Comparison of ENCODE assay signal across 21 cellular contexts in genomic region chr6:132790450-132790849, GRCh38. TPM values are rescaled to one million over a fixed set of nuclear protein-coding genes. Genes with fewer than 3 reads are reported as not detected.
DNase-seq lines count a peak whose midpoint lies in the region; ATAC-seq and TF ChIP-seq lines count a peak whose summit lies in the region.
"Had no signal": no experiment of that assay in that cellular context is flagged by ENCODE, and none has a peak within 500 bp of the region (broad histone marks: within the 10 kb centered on the region; RNA-seq: fewer than 3 reads in every experiment).

No MANE protein-coding gene starts in this region.

- no peaks in the 10 kb centered on the region for H3K36me3 ChIP-seq in right lobe of liver
- peaks cover 0 to 19% (median 0%) of the 10 kb centered on the region in 3 donors for H3K36me3 ChIP-seq in tibial nerve

- no peak overlapping the region for H3K4me3 Mint-ChIP-seq in activated naive CD8-positive, alpha-beta T cell
- no peak overlapping the region for H3K4me3 Mint-ChIP-seq in activated naive CD8-positive, alpha-beta T cell treated with anti-CD3 and anti-CD28 coated beads for 36 hours
- H3K4me3 Mint-ChIP-seq: CD8-positive, alpha-beta T cell had no signal

- no peak overlapping the region for H3K4me3 ChIP-seq in dorsolateral prefrontal cortex
- no peak overlapping the region for H3K4me3 ChIP-seq in right lobe of liver
- H3K4me3 ChIP-seq in tibial nerve: no peak overlapping the region
- H3K4me3 ChIP-seq: BLaER1, HAP-1, SJCRH30 had no signal

- peak overlapping the region in 33 of 59 donors; percentile 11 to 69 (median 34) for H3K27ac ChIP-seq in dorsolateral prefrontal cortex
- peak overlapping the region in 1 of 3 donors; percentile 56 for H3K27ac ChIP-seq in right lobe of liver
- H3K27ac ChIP-seq in tibial nerve: peak overlapping the region in 1 of 4 donors; percentile 39
- H3K27ac ChIP-seq: BLaER1, SJCRH30 had no signal

- TF ChIP-seq POLR2A in right lobe of liver (IDR thresholded peaks at IDR 0.05) (no peak), tibial nerve (IDR thresholded peaks at IDR 0.05) (no peak)

- intact Hi-C loops in dorsolateral prefrontal cortex (cut with DNase I) (loop anchor here in 1 of 2 donors (10.0 kb wide), 1 partner anchor 256 kb away; the partner anchor contains the start of gene TAAR9), right lobe of liver (cut with DNase I) (no loop called here)

- DNase-seq in activated naive CD8-positive, alpha-beta T cell treated with anti-CD3 and anti-CD28 coated beads for 36 hours: no peak
- DNase-seq in dorsolateral prefrontal cortex (no peak), right lobe of liver (no peak), tibial nerve (ENCODE audit: low spot score in 2 of 2) (no peak), NCI-H748 (lab: John Stamatoyannopoulos, UW; ENCODE audit: unreplicated experiment) (no peak)
- DNase-seq in stimulated activated CD4-positive, alpha-beta T cell treated with anti-CD3 and anti-CD28 coated beads, Interleukin-15, amount 100 ng/mL, for 24 hours: no peak
- DNase-seq: 8988T; CD8-positive, alpha-beta T cell; KBM-7; MV-4-11; NCI-H1436; NCI-H2029; NCI-H2171; NCI-H446; NCI-H748 treated with DMSO at 0.1 percent for 48 hours; OCI-M1; SJCRH30 had no signal

- TF ChIP-seq CTCF in dorsolateral prefrontal cortex (IDR thresholded peaks at IDR 0.05 in 54 of 56, conservative IDR thresholded peaks at IDR 0.05 in 2 of 56; ENCODE audit: low read depth in 1 of 56, partially characterized antibody in 56 of 56) (no peak), right lobe of liver (IDR thresholded peaks at IDR 0.05) (no peak), tibial nerve (IDR thresholded peaks at IDR 0.05) (no peak)

- peaks cover 22% of the 10 kb centered on the region for H3K4me1 Mint-ChIP-seq in activated naive CD8-positive, alpha-beta T cell (ENCODE audit: low read depth)
- peaks cover 17% of the 10 kb centered on the region for H3K4me1 Mint-ChIP-seq in activated naive CD8-positive, alpha-beta T cell treated with anti-CD3 and anti-CD28 coated beads for 36 hours

- no peaks in the 10 kb centered on the region for H3K9me3 Mint-ChIP-seq in activated naive CD8-positive, alpha-beta T cell (ENCODE audit: low read depth)
- no peaks in the 10 kb centered on the region for H3K9me3 Mint-ChIP-seq in activated naive CD8-positive, alpha-beta T cell treated with anti-CD3 and anti-CD28 coated beads for 36 hours
- H3K9me3 Mint-ChIP-seq: CD8-positive, alpha-beta T cell had no signal

- peak; percentile 69 to 83 (median 74) for ATAC-seq in right lobe of liver
- ATAC-seq in HG03460 (IDR thresholded peaks at IDR 0.05; ENCODE audit: unreplicated experiment): no peak
- ATAC-seq: CD8-positive, alpha-beta T cell had no signal

- peak; percentile 69 to 70 for TF ChIP-seq EP300 in tibial nerve (IDR thresholded peaks at IDR 0.05)

- H3K4me1 ChIP-seq in right lobe of liver: no peaks in the 10 kb centered on the region
- no peaks in the 10 kb centered on the region for H3K4me1 ChIP-seq in tibial nerve
- H3K4me1 ChIP-seq: BLaER1, HAP-1, SJCRH30 had no signal

- no peaks in the 10 kb centered on the region for H3K27me3 Mint-ChIP-seq in activated naive CD8-positive, alpha-beta T cell
- no peaks in the 10 kb centered on the region for H3K27me3 Mint-ChIP-seq in activated naive CD8-positive, alpha-beta T cell treated with anti-CD3 and anti-CD28 coated beads for 36 hours

- peak overlapping the region; percentile 7 for H3K27ac Mint-ChIP-seq in activated naive CD8-positive, alpha-beta T cell
- no peak overlapping the region for H3K27ac Mint-ChIP-seq in activated naive CD8-positive, alpha-beta T cell treated with anti-CD3 and anti-CD28 coated beads for 36 hours
- H3K27ac Mint-ChIP-seq: CD8-positive, alpha-beta T cell had no signal

- peaks cover 13% of the 10 kb centered on the region for H3K36me3 Mint-ChIP-seq in activated naive CD8-positive, alpha-beta T cell
- peaks cover 36% of the 10 kb centered on the region for H3K36me3 Mint-ChIP-seq in activated naive CD8-positive, alpha-beta T cell treated with anti-CD3 and anti-CD28 coated beads for 36 hours

- no peaks in the 10 kb centered on the region for H3K9me3 ChIP-seq in right lobe of liver
- no peaks in the 10 kb centered on the region for H3K9me3 ChIP-seq in tibial nerve
- H3K9me3 ChIP-seq: BLaER1, HAP-1, SJCRH30 had no signal

- H3K27me3 ChIP-seq in dorsolateral prefrontal cortex: no peaks in the 10 kb centered on the region
- H3K27me3 ChIP-seq in right lobe of liver: no peaks in the 10 kb centered on the region
- no peaks in the 10 kb centered on the region for H3K27me3 ChIP-seq in tibial nerve
- H3K27me3 ChIP-seq: BLaER1, SJCRH30 had no signal

RNA-seq across cellular contexts. Expression of gene SLC18B1, which starts 8.0 kb away (rescaled TPM):
- 10 to 100 TPM in 1 of 2 experiments, 1 to 10 TPM in 1; 9.7 to 10.8 TPM for total RNA-seq in activated naive CD8-positive, alpha-beta T cell treated with anti-CD3 and anti-CD28 coated beads for 36 hours
- total RNA-seq in dorsolateral prefrontal cortex: 10 to 100 TPM; 13.0 to 66.4 (median 29.6) TPM
- 1 to 10 TPM; 2.9 to 6.1 (median 4.2) TPM for total RNA-seq in right lobe of liver
- total RNA-seq in tibial nerve: 10 to 100 TPM in 1 of 4 donors, 1 to 10 TPM in 3; 3.9 to 12.3 (median 6.6) TPM

RNA-seq across cellular contexts. Expression of gene RPS12, which starts 23.9 kb away (rescaled TPM):
- 1,000 to 10,000 TPM; 1,899 to 2,004 TPM for total RNA-seq in activated naive CD8-positive, alpha-beta T cell treated with anti-CD3 and anti-CD28 coated beads for 36 hours
- total RNA-seq in dorsolateral prefrontal cortex (100 to 1,000 TPM; 173 to 464 (median 290) TPM), right lobe of liver (100 to 1,000 TPM; 345 to 448 (median 375) TPM), tibial nerve (1,000 to 10,000 TPM in 3 of 4 donors, 100 to 1,000 TPM in 1; 884 to 1,671 (median 1,500) TPM)

RNA-seq across cellular contexts. Expression of gene VNN2, which starts 32.7 kb away (rescaled TPM):
- total RNA-seq in activated naive CD8-positive, alpha-beta T cell treated with anti-CD3 and anti-CD28 coated beads for 36 hours: 10 to 100 TPM in 1 of 2 experiments, 1 to 10 TPM in 1; 9.4 to 11.9 TPM
- total RNA-seq in dorsolateral prefrontal cortex (10 to 100 TPM in 3 of 120 experiments, 1 to 10 TPM in 79, under 1 TPM in 33, not detected in 5; 0.22 to 18.5 (median 1.6) TPM), right lobe of liver (10 to 100 TPM in 1 of 6 experiments, 1 to 10 TPM in 4, under 1 TPM in 1; 0.75 to 18.9 (median 5.9) TPM), tibial nerve (1 to 10 TPM in 3 of 4 donors, under 1 TPM in 1; 0.44 to 4.9 (median 2.0) TPM)
